In genomic region chr9:124617477-124618141, GRCh38 we compare ENCODE assay signal across 8 cellular contexts.
DNase-seq lines count a peak whose midpoint lies in the region; ATAC-seq and TF ChIP-seq lines count a peak whose summit lies in the region.

No MANE protein-coding gene starts in this region.

- H3K27ac ChIP-seq in C4-2B, result no peak overlapping the region

- DNase-seq in H4 (ENCODE audit: low spot score) (peak; percentile 73), NCI-H2196 treated with DMSO at 0.1 percent for 48 hours (lab: John Stamatoyannopoulos, UW; ENCODE audit: unreplicated experiment) (peak; percentile 47), cerebellum (ENCODE audit: low spot score) (peak; percentile 78), left colon (peak; percentile 58 to 86)
- peak; percentile 52 for DNase-seq in activated CD4-positive, alpha-beta T cell treated with anti-CD3 and anti-CD28 coated beads for 1 hour
- DNase-seq in stimulated activated CD4-positive, alpha-beta T cell treated with anti-CD3 and anti-CD28 coated beads, Interleukin-4, amount 100 ng/mL, for 24 hours, result peak; percentile 79

- ATAC-seq in left colon (peak; percentile 81), HG03460 (IDR thresholded peaks at IDR 0.05; ENCODE audit: unreplicated experiment) (no peak)

- peak; percentile 97 for TF ChIP-seq CTCF in C4-2B (conservative IDR thresholded peaks at IDR 0.05)

- intact Hi-C loops in left colon (cut with DNase I, micrococcal nuclease), result loop anchor here (2.0 to 10.0 kb wide), 2 partner anchors 93 to 97 kb away; no protein-coding TSS in a partner anchor
